Comparison of ENCODE assay signal across 15 cellular contexts in the genomic region with DNA sequence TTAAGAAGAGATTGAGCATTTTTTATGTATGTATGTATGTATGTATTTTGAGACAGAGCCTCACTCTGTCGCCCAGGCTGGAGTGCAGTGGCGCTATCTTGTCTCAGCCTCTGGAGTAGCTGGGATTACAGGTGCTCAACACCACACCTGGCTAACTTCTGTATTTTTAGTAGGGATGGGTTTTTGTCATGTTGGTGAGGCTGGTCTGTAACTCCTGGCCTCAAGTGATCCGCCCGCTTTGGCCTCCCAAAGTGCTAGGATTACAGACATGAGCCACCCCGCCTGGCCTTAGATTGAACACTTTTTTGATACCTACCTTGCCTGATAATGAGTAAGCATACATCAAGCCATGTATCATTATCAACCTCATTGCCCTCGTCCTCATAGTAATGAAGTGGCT. TPM values are rescaled to one million over a fixed set of nuclear protein-coding genes. Genes with fewer than 3 reads are reported as not detected.
DNase-seq lines count a peak whose midpoint lies in the region; ATAC-seq and TF ChIP-seq lines count a peak whose summit lies in the region.
"Had no signal": no experiment of that assay in that cellular context is flagged by ENCODE, and none has a peak within 500 bp of the region (broad histone marks: within the 10 kb centered on the region; RNA-seq: fewer than 3 reads in every experiment).

No MANE protein-coding gene starts in this region.

- no peak overlapping the region for H2AFZ ChIP-seq in hepatocyte
- H2AFZ ChIP-seq: PC-9 had no signal

- H3K4me3 ChIP-seq in hepatocyte (no peak overlapping the region), MG63 (no peak overlapping the region)
- H3K4me3 ChIP-seq: PC-9 had no signal

- peak overlapping the region; percentile 73 for H3K4me3 Mint-ChIP-seq in activated naive CD4-positive, alpha-beta T cell treated with anti-CD3 and anti-CD28 coated beads, Interleukin-2, amount 10 ng/mL, durations not matched to agents 7 days and 5 days
- peak overlapping the region; percentile 50 to 98 (median 66) for H3K4me3 Mint-ChIP-seq in T-cell
- H3K4me3 Mint-ChIP-seq in stimulated activated effector memory CD8-positive, alpha-beta T cell treated with anti-CD3 and anti-CD28 coated beads, Interleukin-12 subunit alpha, Interleukin-12 subunit beta, amount 100 ng/mL, for 72 hours = peak overlapping the region; percentile 85
- H3K4me3 Mint-ChIP-seq: activated CD4-positive, alpha-beta memory T cell treated with anti-CD3 and anti-CD28 coated beads for 36 hours had no signal

- H3K4me1 Mint-ChIP-seq in activated naive CD4-positive, alpha-beta T cell treated with anti-CD3 and anti-CD28 coated beads, Interleukin-2, amount 10 ng/mL, durations not matched to agents 7 days and 5 days = peaks cover 45% of the 10 kb centered on the region
- peaks cover 32 to 57% (median 42%) of the 10 kb centered on the region in 3 donors for H3K4me1 Mint-ChIP-seq in T-cell
- H3K4me1 Mint-ChIP-seq in stimulated activated effector memory CD8-positive, alpha-beta T cell treated with anti-CD3 and anti-CD28 coated beads, Interleukin-12 subunit alpha, Interleukin-12 subunit beta, amount 100 ng/mL, for 72 hours = peaks cover 36% of the 10 kb centered on the region

- H3K4me1 ChIP-seq in hepatocyte (ENCODE audit: insufficient read depth) = peaks cover 16% of the 10 kb centered on the region

- H3K27ac Mint-ChIP-seq in activated naive CD4-positive, alpha-beta T cell treated with anti-CD3 and anti-CD28 coated beads, Interleukin-2, amount 10 ng/mL, durations not matched to agents 7 days and 5 days = no peak overlapping the region
- peak overlapping the region in 1 of 2 donors; percentile 56 for H3K27ac Mint-ChIP-seq in T-cell
- peak overlapping the region; percentile 37 for H3K27ac Mint-ChIP-seq in stimulated activated effector memory CD8-positive, alpha-beta T cell treated with anti-CD3 and anti-CD28 coated beads, Interleukin-12 subunit alpha, Interleukin-12 subunit beta, amount 100 ng/mL, for 72 hours
- H3K27ac Mint-ChIP-seq: activated CD4-positive, alpha-beta memory T cell treated with anti-CD3 and anti-CD28 coated beads for 36 hours; B cell had no signal

- no peaks in the 10 kb centered on the region for H3K9me3 ChIP-seq in hepatocyte (ENCODE audit: low read depth)
- no peaks in the 10 kb centered on the region for H3K9me3 ChIP-seq in MG63

- H3K9me3 Mint-ChIP-seq in activated naive CD4-positive, alpha-beta T cell treated with anti-CD3 and anti-CD28 coated beads, Interleukin-2, amount 10 ng/mL, durations not matched to agents 7 days and 5 days = no peaks in the 10 kb centered on the region
- H3K9me3 Mint-ChIP-seq in T-cell = no peaks in the 10 kb centered on the region
- no peaks in the 10 kb centered on the region for H3K9me3 Mint-ChIP-seq in stimulated activated effector memory CD8-positive, alpha-beta T cell treated with anti-CD3 and anti-CD28 coated beads, Interleukin-12 subunit alpha, Interleukin-12 subunit beta, amount 100 ng/mL, for 72 hours
- H3K9me3 Mint-ChIP-seq: activated CD4-positive, alpha-beta memory T cell treated with anti-CD3 and anti-CD28 coated beads for 36 hours had no signal

- peaks cover 41% of the 10 kb centered on the region for H3K36me3 Mint-ChIP-seq in activated naive CD4-positive, alpha-beta T cell treated with anti-CD3 and anti-CD28 coated beads, Interleukin-2, amount 10 ng/mL, durations not matched to agents 7 days and 5 days
- peaks cover 12% of the 10 kb centered on the region for H3K36me3 Mint-ChIP-seq in T-cell
- peaks cover 37% of the 10 kb centered on the region for H3K36me3 Mint-ChIP-seq in stimulated activated effector memory CD8-positive, alpha-beta T cell treated with anti-CD3 and anti-CD28 coated beads, Interleukin-12 subunit alpha, Interleukin-12 subunit beta, amount 100 ng/mL, for 72 hours

- DNase-seq in activated naive CD4-positive, alpha-beta T cell treated with anti-CD3 and anti-CD28 coated beads, Interleukin-2, amount 10 ng/mL, durations not matched to agents 7 days and 5 days = no peak
- DNase-seq in activated naive CD4-positive, alpha-beta T cell treated with Interleukin-2 at 50 U/mL for 16 hours = no peak
- no peak for DNase-seq in T-cell
- no peak for DNase-seq in hepatocyte (ENCODE audit: low spot score)
- no peak for DNase-seq in stimulated activated effector memory CD8-positive, alpha-beta T cell treated with anti-CD3 and anti-CD28 coated beads, Interleukin-12 subunit alpha, Interleukin-12 subunit beta, amount 100 ng/mL, for 72 hours (ENCODE audit: low spot score in 2 of 2)
- no peak for DNase-seq in caudate nucleus (lab: John Stamatoyannopoulos, UW)
- DNase-seq in MG63 = no peak
- DNase-seq in SHP77 treated with DMSO at 0.1 percent for 48 hours (lab: John Stamatoyannopoulos, UW) = no peak
- DNase-seq: activated CD4-positive, alpha-beta memory T cell treated with anti-CD3 and anti-CD28 coated beads for 36 hours; aorta; effector CD4-positive, alpha-beta T cell; foreskin keratinocyte; kidney glomerular epithelial cell; PC-9 had no signal

- peak overlapping the region; percentile 80 for H3K4me2 ChIP-seq in hepatocyte

- ATAC-seq in T-cell (replicated peaks in 1 of 4) = no peak
- no peak for ATAC-seq in stimulated activated effector memory CD8-positive, alpha-beta T cell treated with anti-CD3 and anti-CD28 coated beads, Interleukin-12 subunit alpha, Interleukin-12 subunit beta, amount 100 ng/mL, for 72 hours
- ATAC-seq: foreskin keratinocyte had no signal

- no peaks in the 10 kb centered on the region for H3K9me2 ChIP-seq in hepatocyte (replicated peaks; ENCODE audit: insufficient read depth)

- peaks cover 5% of the 10 kb centered on the region for H4K20me1 ChIP-seq in hepatocyte (ENCODE audit: insufficient read depth, poor library complexity, severe bottlenecking)

- H3K27me3 Mint-ChIP-seq in activated naive CD4-positive, alpha-beta T cell treated with anti-CD3 and anti-CD28 coated beads, Interleukin-2, amount 10 ng/mL, durations not matched to agents 7 days and 5 days = peaks cover 3% of the 10 kb centered on the region
- no peaks in the 10 kb centered on the region for H3K27me3 Mint-ChIP-seq in T-cell
- H3K27me3 Mint-ChIP-seq: activated CD4-positive, alpha-beta memory T cell treated with anti-CD3 and anti-CD28 coated beads for 36 hours; B cell had no signal

- peaks cover 69% of the 10 kb centered on the region for H3K79me2 ChIP-seq in hepatocyte

- no peaks in the 10 kb centered on the region for H3K36me3 ChIP-seq in hepatocyte (replicated peaks; ENCODE audit: insufficient read depth, low read depth)
- H3K36me3 ChIP-seq in MG63 = no peaks in the 10 kb centered on the region

- H3K27ac ChIP-seq in hepatocyte = no peak overlapping the region
- no peak overlapping the region for H3K27ac ChIP-seq in caudate nucleus (ENCODE audit: low read depth, low read length)
- H3K27ac ChIP-seq: foreskin keratinocyte, PC-9 had no signal

- no peaks in the 10 kb centered on the region for H3K27me3 ChIP-seq in hepatocyte
- H3K27me3 ChIP-seq in MG63 = no peaks in the 10 kb centered on the region
- H3K27me3 ChIP-seq: foreskin keratinocyte had no signal

- 86% methylated on average over 6 of the region's 6 CpGs for WGBS in hepatocyte (ENCODE audit: low lambda C conversion rate, missing lambda C conversion rate)

- no peak for TF ChIP-seq CTCF in hepatocyte (IDR thresholded peaks at IDR 0.05; ENCODE audit: poor library complexity)

- POLR2A ChIA-PET in T-cell (lab: Charles Lee) = interaction anchor here (0.6 to 0.7 kb wide), 4 partner anchors 20 to 326 kb away, joined by 3 to 9 read pairs (median 4); no protein-coding TSS in a partner anchor

- CTCF ChIA-PET in activated naive CD4-positive, alpha-beta T cell treated with anti-CD3 and anti-CD28 coated beads, Interleukin-2, amount 10 ng/mL, durations not matched to agents 7 days and 5 days (lab: Charles Lee) = interaction anchor here (1.2 to 3.5 kb wide), 2 partner anchors 257 to 266 kb away, joined by 5 to 16 read pairs; no protein-coding TSS in a partner anchor
- CTCF ChIA-PET in T-cell (lab: Charles Lee) = interaction anchor here in 1 of 2 donors (0.6 to 2.1 kb wide), 4 partner anchors 81 to 1742 kb away, joined by 3 to 6 read pairs (median 4); no protein-coding TSS in a partner anchor

RNA-seq across cellular contexts. Expression of a gene that starts 2.7 kb away (rescaled TPM):
- total RNA-seq in T-cell = 10 to 100 TPM; 12.6 to 38.3 (median 15.3) TPM
- 28.8 and 29.9 TPM in 2 replicates for total RNA-seq in hepatocyte
- polyA plus RNA-seq in hepatocyte = 10.2 and 11.2 TPM in 2 replicates
- 1.3 and 1.5 TPM in 2 replicates for total RNA-seq in MG63 (2014; rRNA removed; shearing (Covaris generic); ENCODE audit: low replicate concordance)
